Comparison of ENCODE assay signal across 2 cellular contexts in genomic region chr1:21157054-21157453, GRCh38.
TF ChIP-seq lines count a peak whose summit lies in the region.

No MANE protein-coding gene starts in this region.

TF ChIP-seq in IMR-90, 13 proteins besides CTCF, POLR2A, EP300 and RAD21 (continued from another document):
- TF ChIP-seq CEBPB (IDR thresholded peaks at IDR 0.05; ENCODE audit: low read depth, low read length) = no peak
- no peak for TF ChIP-seq MAZ (IDR thresholded peaks at IDR 0.05; ENCODE audit: borderline replicate concordance, low read depth, low read length)
- no peak for TF ChIP-seq MXI1 (IDR thresholded peaks at IDR 0.05; ENCODE audit: borderline replicate concordance, low read depth, low read length)
- TF ChIP-seq CHD1 (IDR thresholded peaks at IDR 0.05; ENCODE audit: low read depth, low read length) = no peak
- TF ChIP-seq ELK1 (IDR thresholded peaks at IDR 0.05; ENCODE audit: borderline replicate concordance, low read depth, low read length) = no peak
- TF ChIP-seq NFE2L2 (IDR thresholded peaks at IDR 0.05; ENCODE audit: low read depth, low read length) = no peak
- no peak for TF ChIP-seq FOS (IDR thresholded peaks at IDR 0.05; ENCODE audit: low read depth, low read length)
- TF ChIP-seq RFX5 (IDR thresholded peaks at IDR 0.05; ENCODE audit: low read depth, low read length) = no peak
- TF ChIP-seq RCOR1 (IDR thresholded peaks at IDR 0.05; ENCODE audit: insufficient replicate concordance, low read length) = no peak

TF ChIP-seq in WTC11, 78 proteins besides CTCF, POLR2A, EP300 and RAD21 (continued from another document):
- TF ChIP-seq AR (CRISPR knock-in tag; IDR thresholded peaks at IDR 0.05) (no peak), ESRRA (CRISPR knock-in tag; IDR thresholded peaks at IDR 0.05; ENCODE audit: borderline replicate concordance) (no peak), CREM (CRISPR knock-in tag; IDR thresholded peaks at IDR 0.05) (no peak), TP53 (CRISPR knock-in tag; IDR thresholded peaks at IDR 0.05) (no peak), STAT6 (CRISPR knock-in tag; conservative IDR thresholded peaks at IDR 0.05; ENCODE audit: low read depth) (no peak), NFYB (CRISPR knock-in tag; conservative IDR thresholded peaks at IDR 0.05; ENCODE audit: low read depth) (no peak), ATF2 (CRISPR knock-in tag; IDR thresholded peaks at IDR 0.05; ENCODE audit: borderline replicate concordance, low read depth) (no peak)
TF ChIP-seq in WTC11: peak in this region for 0.
